22 cellular contexts compared by ENCODE assay signal in the genomic region with DNA sequence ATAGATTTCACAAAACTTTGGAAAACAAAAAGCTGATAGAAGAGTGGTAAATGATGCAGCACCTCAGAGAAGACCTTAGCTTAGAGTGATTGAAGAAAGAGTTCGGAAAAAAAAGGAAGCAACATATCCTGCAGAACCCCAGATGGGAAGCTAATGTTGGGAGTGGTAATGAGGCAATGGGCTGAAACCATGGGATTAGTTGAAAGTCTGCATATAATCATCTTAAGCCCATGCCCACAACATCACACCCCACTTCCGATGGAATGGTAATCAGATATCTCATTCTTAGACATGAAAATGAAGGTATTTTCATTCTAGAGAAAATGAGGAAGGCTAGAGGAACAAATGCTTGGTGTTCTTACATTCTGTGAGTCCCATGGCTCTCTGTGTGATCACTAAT.
DNase-seq lines count a peak whose midpoint lies in the region; ATAC-seq, FAIRE-seq and TF ChIP-seq lines count a peak whose summit lies in the region.
"Had no signal": no experiment of that assay in that cellular context is flagged by ENCODE, and none has a peak within 500 bp of the region (broad histone marks: within the 10 kb centered on the region; RNA-seq: fewer than 3 reads in every experiment).

No MANE protein-coding gene starts in this region.

- intact Hi-C loops in K562 (cut with micrococcal nuclease): loop anchor here (5.0 kb wide), 1 partner anchor 97 kb away; no protein-coding TSS in a partner anchor

- TF ChIP-seq RAD21 in K562 (CRISPR knock-in tag; conservative IDR thresholded peaks at IDR 0.05 in 1 of 2, IDR thresholded peaks at IDR 0.05 in 1 of 2): no peak

- TF ChIP-seq CTCF in GM23338 (conservative IDR thresholded peaks at IDR 0.05; ENCODE audit: low read depth in 2 of 2) (no peak), K562 (IDR thresholded peaks at IDR 0.05 in 2 of 3, conservative IDR thresholded peaks at IDR 0.05 in 1 of 3; ENCODE audit: insufficient read depth in 2 of 3, low read depth in 1 of 3, low read length in 3 of 3) (no peak)

- H3K9me3 ChIP-seq in K562 (replicated peaks; ENCODE audit: control insufficient read depth, insufficient read depth, low read depth, low read length): no peaks in the 10 kb centered on the region
- H3K9me3 ChIP-seq: BE2C, BLaER1 had no signal

- no TSS peak for BruUV-seq in K562 (replicated peaks; lab: Mats Ljungman, UMichigan)

- H3K4me1 Mint-ChIP-seq in GM23338: no peaks in the 10 kb centered on the region
- H3K4me1 Mint-ChIP-seq: CD14-positive monocyte; CD4-positive, alpha-beta memory T cell; CD4-positive, CD25-positive, alpha-beta regulatory T cell; CD8-positive, alpha-beta memory T cell had no signal

- H3K4me3 ChIP-seq in GM23338 (no peak overlapping the region), K562 (no peak overlapping the region)
- H3K4me3 ChIP-seq: BLaER1 had no signal

- CTCF ChIA-PET in K562 (lab: Yijun Ruan, JAX; ENCODE audit: low intra/inter-chr PET ratio): no interaction called here

- H3K9me1 ChIP-seq in K562 (ENCODE audit: control insufficient read depth, insufficient read depth, low read length): no peaks in the 10 kb centered on the region

- H3K4me1 ChIP-seq in GM23338 (ENCODE audit: insufficient read depth) (no peaks in the 10 kb centered on the region), K562 (replicated peaks in 1 of 2; ENCODE audit: control insufficient read depth in 2 of 2, insufficient read depth in 2 of 2, low read length in 2 of 2) (peaks cover 0 to 9% of the 10 kb centered on the region in 2 experiments; a peak in 2 of 5 replicates)
- H3K4me1 ChIP-seq: BE2C, BLaER1 had no signal

- no peak for TF ChIP-seq POLR2A in K562 (conservative IDR thresholded peaks at IDR 0.05)

- no peaks in the 10 kb centered on the region for H3F3A ChIP-seq in GM23338 (replicated peaks; ENCODE audit: low read depth)

- H3K27me3 ChIP-seq in GM23338 (ENCODE audit: insufficient read depth) (no peaks in the 10 kb centered on the region), K562 (ENCODE audit: control insufficient read depth in 2 of 2, insufficient read depth in 2 of 2, low read length in 2 of 2) (no peaks in the 10 kb centered on the region)
- H3K27me3 ChIP-seq: BE2C, BLaER1 had no signal

- no peak for FAIRE-seq in K562 (lab: Jason Lieb, UNC)
- FAIRE-seq: A204.1, G401.6, GM12891, GM19239 had no signal

- POLR2A ChIA-PET in K562 (lab: Yijun Ruan, JAX): interaction anchor here (0.7 kb wide), 1 partner anchor 8 kb away, joined by 3 read pairs; no protein-coding TSS in a partner anchor

- no peak overlapping the region for H3K4me3 Mint-ChIP-seq in GM23338
- H3K4me3 Mint-ChIP-seq: CD14-positive monocyte; CD4-positive, alpha-beta memory T cell; CD4-positive, CD25-positive, alpha-beta regulatory T cell; CD8-positive, alpha-beta memory T cell had no signal

- in situ Hi-C loops in K562 (cut with MboI): no loop called here

- TF ChIP-seq EP300 in K562 (IDR thresholded peaks at IDR 0.05; ENCODE audit: low read length): no peak; the same call in 1 of the 2 replicates

- H4K20me1 ChIP-seq in GM23338 (replicated peaks; ENCODE audit: insufficient read depth) (no peaks in the 10 kb centered on the region), K562 (replicated peaks; ENCODE audit: control insufficient read depth, insufficient read depth, low read length) (no peaks in the 10 kb centered on the region)
- H4K20me1 ChIP-seq: BLaER1 had no signal

- H3K9me3 Mint-ChIP-seq in GM23338: no peaks in the 10 kb centered on the region
- H3K9me3 Mint-ChIP-seq: CD4-positive, alpha-beta memory T cell; CD4-positive, CD25-positive, alpha-beta regulatory T cell; CD8-positive, alpha-beta memory T cell had no signal

- WGBS in K562 (ENCODE audit: insufficient coverage, low coverage, missing lambda C conversion rate): 26% methylated on average over 2 of the region's 2 CpGs

- H3K36me3 Mint-ChIP-seq in GM23338 (ENCODE audit: low read depth): no peaks in the 10 kb centered on the region
- H3K36me3 Mint-ChIP-seq: CD14-positive monocyte; CD4-positive, alpha-beta memory T cell; CD4-positive, CD25-positive, alpha-beta regulatory T cell; CD8-positive, alpha-beta memory T cell had no signal

- H3K36me3 ChIP-seq in GM23338 (ENCODE audit: insufficient read depth) (no peaks in the 10 kb centered on the region), K562 (ENCODE audit: control insufficient read depth, insufficient read depth, low read length) (no peaks in the 10 kb centered on the region)
- H3K36me3 ChIP-seq: BE2C, BLaER1 had no signal

- H2AFZ ChIP-seq in GM23338: peak overlapping the region; percentile 29; the same call in 1 of the 2 replicates
- H2AFZ ChIP-seq in K562 (ENCODE audit: low read depth, low read length): peak overlapping the region; percentile 54; the same call in 1 of the 2 replicates

- no peaks in the 10 kb centered on the region for H3K79me2 ChIP-seq in GM23338 (replicated peaks; ENCODE audit: insufficient read depth)
- H3K79me2 ChIP-seq in K562 (ENCODE audit: control insufficient read depth, insufficient read depth, low read length): no peaks in the 10 kb centered on the region

- H3K4me2 ChIP-seq in GM23338 (no peak overlapping the region), K562 (ENCODE audit: insufficient read depth, low read length) (no peak overlapping the region)
- H3K4me2 ChIP-seq: BLaER1 had no signal

- no peaks in the 10 kb centered on the region for H3K27me3 Mint-ChIP-seq in GM23338 (ENCODE audit: insufficient read depth, low read depth, poor library complexity)
- H3K27me3 Mint-ChIP-seq: CD4-positive, CD25-positive, alpha-beta regulatory T cell had no signal

- no peaks in the 10 kb centered on the region for H3K9me2 ChIP-seq in GM23338 (ENCODE audit: insufficient read depth)

- H3K27ac Mint-ChIP-seq in GM23338: no peak overlapping the region
- H3K27ac Mint-ChIP-seq: CD14-positive monocyte; CD4-positive, alpha-beta memory T cell; CD4-positive, CD25-positive, alpha-beta regulatory T cell; CD8-positive, alpha-beta memory T cell had no signal

- H3K27ac ChIP-seq in GM23338 (ENCODE audit: low read depth) (no peak overlapping the region), K562 (ENCODE audit: extremely low read depth, low read depth, low read length) (no peak overlapping the region)
- H3K27ac ChIP-seq: BLaER1 had no signal

- ATAC-seq in GM23338: no peak
- ATAC-seq in K562: no peak

- DNase-seq in GM23338 (ENCODE audit: low spot score) (no peak), OCI-M1 (lab: John Stamatoyannopoulos, UW) (peak; percentile 45), K562 (ENCODE audit: extremely low read depth in 1 of 4, low spot score in 3 of 4) (no peak), HPDE6-E6E7 (ENCODE audit: extremely low spot score) (no peak), DMS 273 (lab: John Stamatoyannopoulos, UW; ENCODE audit: unreplicated experiment) (no peak)
- no peak for DNase-seq in stimulated activated naive CD4-positive, alpha-beta T cell treated with Interleukin-2 at 50 U/mL for 16 hours (lab: John Stamatoyannopoulos, UW)
- DNase-seq: 8988T; ACHN; BE2C; C1 segment of cervical spinal cord; CD4-positive, alpha-beta memory T cell; CD4-positive, CD25-positive, alpha-beta regulatory T cell; CD8-positive, alpha-beta memory T cell; COR-L47; DMS79 treated with DMSO at 0.1 percent for 48 hours; GF-D8 had no signal

- no peak overlapping the region for H3K9ac ChIP-seq in K562 (ENCODE audit: insufficient read depth in 1 of 2, low read depth in 2 of 2, low read length in 2 of 2)
- H3K9ac ChIP-seq: BLaER1 had no signal

TF ChIP-seq in GM23338, 12 proteins besides CTCF, POLR2A, EP300 and RAD21 (continues in another document):
- TF ChIP-seq EZH2phosphoT487 (IDR thresholded peaks at IDR 0.05; ENCODE audit: unreplicated experiment): no peak
- no peak for TF ChIP-seq ZNF331 (CRISPR knock-in tag; IDR thresholded peaks at IDR 0.05; ENCODE audit: low read depth)

TF ChIP-seq in K562, 482 proteins besides CTCF, POLR2A, EP300 and RAD21:
- TF ChIP-seq POLR2H (tag; IDR thresholded peaks at IDR 0.05; ENCODE audit: low read depth) (0 out of 2 replicates have a peak, but pooled peaks have one; percentile 25), CBFB (CRISPR knock-in tag; IDR thresholded peaks at IDR 0.05) (no peak), CEBPG (CRISPR knock-in tag; IDR thresholded peaks at IDR 0.05) (no peak), CEBPG (tag; conservative IDR thresholded peaks at IDR 0.05 in 1 of 2, IDR thresholded peaks at IDR 0.05 in 1 of 2) (peak in 1 of 2 experiments; percentile 74; a peak in 2 of 4 replicates)
TF ChIP-seq in K562: peak in this region for 2.
